In genomic region chr13:52319876-52320275, GRCh38 we compare ENCODE assay signal across 18 cellular contexts.
"Had no signal": no experiment of that assay in that cellular context is flagged by ENCODE, and none has a peak within 500 bp of the region (broad histone marks: within the 10 kb centered on the region; RNA-seq: fewer than 3 reads in every experiment).

No MANE protein-coding gene starts in this region.

- H3K4me3 Mint-ChIP-seq: activated CD4-positive, alpha-beta memory T cell treated with anti-CD3 and anti-CD28 coated beads for 36 hours; activated naive CD8-positive, alpha-beta T cell treated with anti-CD3 and anti-CD28 coated beads for 36 hours; effector memory CD8-positive, alpha-beta T cell; stimulated activated naive CD8-positive, alpha-beta T cell treated with anti-CD3 and anti-CD28 coated beads, Interleukin-15, amount 100 ng/mL, for 72 hours had no signal

- H3K27me3 ChIP-seq: left lung, suprapubic skin, transverse colon, vagina had no signal

- H3K27ac Mint-ChIP-seq: activated CD4-positive, alpha-beta memory T cell treated with anti-CD3 and anti-CD28 coated beads for 36 hours; activated naive CD8-positive, alpha-beta T cell treated with anti-CD3 and anti-CD28 coated beads for 36 hours; effector memory CD8-positive, alpha-beta T cell; stimulated activated naive CD8-positive, alpha-beta T cell treated with anti-CD3 and anti-CD28 coated beads, Interleukin-15, amount 100 ng/mL, for 72 hours had no signal

- H3K36me3 ChIP-seq: left lung, suprapubic skin, transverse colon, vagina, WERI-Rb-1 had no signal

- DNase-seq: activated CD4-positive, alpha-beta memory T cell treated with anti-CD3 and anti-CD28 coated beads for 36 hours; activated naive CD8-positive, alpha-beta T cell treated with anti-CD3 and anti-CD28 coated beads for 36 hours; activated T-cell treated with anti-CD3 and anti-CD28 coated beads for 4 hours; amygdala; caudate nucleus; effector memory CD8-positive, alpha-beta T cell; head of caudate nucleus; kidney; left lung; midbrain; occipital lobe; posterior cingulate gyrus; stimulated activated naive CD8-positive, alpha-beta T cell treated with anti-CD3 and anti-CD28 coated beads, Interleukin-15, amount 100 ng/mL, for 72 hours; T-helper 2 cell; transverse colon; WERI-Rb-1 had no signal

- H3K27ac ChIP-seq: left lung, suprapubic skin, transverse colon, vagina, WERI-Rb-1 had no signal

- H3K4me1 Mint-ChIP-seq: activated naive CD8-positive, alpha-beta T cell treated with anti-CD3 and anti-CD28 coated beads for 36 hours; stimulated activated naive CD8-positive, alpha-beta T cell treated with anti-CD3 and anti-CD28 coated beads, Interleukin-15, amount 100 ng/mL, for 72 hours had no signal

- ATAC-seq: effector memory CD8-positive, alpha-beta T cell; left lung; stimulated activated naive CD8-positive, alpha-beta T cell treated with anti-CD3 and anti-CD28 coated beads, Interleukin-15, amount 100 ng/mL, for 72 hours had no signal

- H3K4me3 ChIP-seq: left lung, suprapubic skin, transverse colon, vagina had no signal

- H3K36me3 Mint-ChIP-seq: activated CD4-positive, alpha-beta memory T cell treated with anti-CD3 and anti-CD28 coated beads for 36 hours; activated naive CD8-positive, alpha-beta T cell treated with anti-CD3 and anti-CD28 coated beads for 36 hours had no signal

- H3K9me3 ChIP-seq: left lung, suprapubic skin, transverse colon, vagina had no signal

- H3K4me1 ChIP-seq: left lung, suprapubic skin, transverse colon, vagina had no signal

- H3K9me3 Mint-ChIP-seq: activated CD4-positive, alpha-beta memory T cell treated with anti-CD3 and anti-CD28 coated beads for 36 hours; activated naive CD8-positive, alpha-beta T cell treated with anti-CD3 and anti-CD28 coated beads for 36 hours; effector memory CD8-positive, alpha-beta T cell; stimulated activated naive CD8-positive, alpha-beta T cell treated with anti-CD3 and anti-CD28 coated beads, Interleukin-15, amount 100 ng/mL, for 72 hours had no signal
